Comparison of ENCODE assay signal across 16 cellular contexts in the genomic region with DNA sequence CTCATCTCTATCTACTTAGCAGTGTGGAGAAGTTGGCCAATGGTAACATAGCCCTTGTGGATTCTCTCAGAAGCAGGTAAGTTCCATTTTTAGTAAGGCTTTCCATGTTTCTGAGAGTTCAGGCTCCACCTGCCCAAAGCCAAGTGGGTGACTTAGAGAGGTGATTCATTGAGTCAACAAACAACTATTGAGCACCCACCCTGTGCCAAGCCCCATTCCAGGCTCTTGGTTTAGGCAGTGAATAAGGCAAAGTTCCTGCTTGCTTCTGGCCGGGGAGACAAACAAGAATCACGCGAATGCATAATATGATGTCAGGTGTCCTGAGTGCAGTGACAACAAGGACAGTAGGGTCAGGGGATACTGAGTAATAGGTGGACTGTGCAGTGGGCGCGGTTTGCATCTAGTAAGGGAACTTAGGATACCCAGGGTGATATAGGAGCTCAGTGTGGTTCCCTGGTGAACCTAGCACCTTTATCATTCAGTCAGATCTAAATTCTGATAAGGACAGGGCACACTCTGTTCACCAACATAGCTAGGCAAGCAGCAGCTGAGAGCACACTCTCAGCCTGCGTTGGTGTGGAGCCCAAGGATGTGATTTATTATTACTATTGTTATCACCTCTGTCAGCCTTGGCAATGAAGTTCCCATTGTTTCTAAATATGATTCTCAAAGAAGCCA. TPM values are rescaled to one million over a fixed set of nuclear protein-coding genes. Genes with fewer than 3 reads are reported as not detected.
DNase-seq lines count a peak whose midpoint lies in the region; ATAC-seq, FAIRE-seq and TF ChIP-seq lines count a peak whose summit lies in the region.
"Had no signal": no experiment of that assay in that cellular context is flagged by ENCODE, and none has a peak within 500 bp of the region (broad histone marks: within the 10 kb centered on the region; RNA-seq: fewer than 3 reads in every experiment).

No MANE protein-coding gene starts in this region.

- intact Hi-C loops in esophagus squamous epithelium (cut with DNase I): no loop called here
- intact Hi-C loops in left cardiac atrium (cut with DNase I): no loop called here

- no peak for FAIRE-seq in small intestine (lab: Jason Lieb, UNC)

- ATAC-seq in HG02981 (IDR thresholded peaks at IDR 0.05; ENCODE audit: unreplicated experiment) (no peak), left cardiac atrium (no peak)
- ATAC-seq: sciatic nerve, T-helper 17 cell had no signal

- TF ChIP-seq CTCF in HEK293 (tag by site-specific recombination; IDR thresholded peaks at IDR 0.05): no peak
- no peak for TF ChIP-seq CTCF in esophagus squamous epithelium (IDR thresholded peaks at IDR 0.05)

- TF ChIP-seq POLR2A in esophagus squamous epithelium (IDR thresholded peaks at IDR 0.05): no peak

- DNase-seq in NCI-H774 (lab: John Stamatoyannopoulos, UW) (peak; percentile 71), esophagus squamous epithelium (lab: John Stamatoyannopoulos, UW) (no peak), small intestine (peak; percentile 26), SW 1271 (lab: John Stamatoyannopoulos, UW) (no peak), left cardiac atrium (no peak)
- DNase-seq: activated CD4-positive, CD25-positive, alpha-beta regulatory T cell treated with anti-CD3 and anti-CD28 coated beads, Interleukin-2, amount 50 U/mL, for 72 hours; activated naive CD4-positive, alpha-beta T cell treated with anti-CD3 and anti-CD28 coated beads for 36 hours; brain microvascular endothelial cell; GOT3; NCI-H1436 treated with DMSO at 0.1 percent for 48 hours; stimulated activated CD4-positive, alpha-beta T cell treated with anti-CD3 and anti-CD28 coated beads, Interleukin-4, amount 100 ng/mL, for 4 hours; T-helper 17 cell had no signal

- 41 to 46% methylated on average over 5 to 6 of the region's 6 CpGs for WGBS in esophagus squamous epithelium, 2 donors
- WGBS in small intestine, 3 donors: 38 to 62% (median 56%) methylated on average over 6 of the region's 6 CpGs

- H3K4me1 ChIP-seq in HEK293 (ENCODE audit: control insufficient read depth, insufficient read depth, low read length): peaks cover 3% of the 10 kb centered on the region
- H3K4me1 ChIP-seq in esophagus squamous epithelium: peaks cover 0 to 30% (median 6%) of the 10 kb centered on the region in 3 donors
- no peaks in the 10 kb centered on the region for H3K4me1 ChIP-seq in small intestine (ENCODE audit: control insufficient read depth in 2 of 2, insufficient read depth in 1 of 2, low read depth in 1 of 2, low read length in 1 of 2)

- H3K9me3 ChIP-seq in HEK293 (ENCODE audit: control insufficient read depth, insufficient read depth, low read depth, low read length): no peaks in the 10 kb centered on the region
- no peaks in the 10 kb centered on the region for H3K9me3 ChIP-seq in esophagus squamous epithelium
- H3K9me3 ChIP-seq in small intestine (ENCODE audit: control insufficient read depth, low read depth): no peaks in the 10 kb centered on the region
- H3K9me3 ChIP-seq: vagina had no signal

- CTCF ChIA-PET in HEK293 (lab: Yijun Ruan, JAX): interaction anchor here (0.5 to 1.7 kb wide), 3 partner anchors 13 to 32 kb away, joined by 4 read pairs; a partner anchor contains a TSS

- no peaks in the 10 kb centered on the region for H3K36me3 ChIP-seq in HEK293 (ENCODE audit: control insufficient read depth in 2 of 2, insufficient read depth in 1 of 2, low read length in 2 of 2)
- H3K36me3 ChIP-seq in esophagus squamous epithelium: no peaks in the 10 kb centered on the region
- H3K36me3 ChIP-seq in small intestine (ENCODE audit: control insufficient read depth in 2 of 2, insufficient read depth in 2 of 2, low read length in 2 of 2): no peaks in the 10 kb centered on the region
- H3K36me3 ChIP-seq: brain microvascular endothelial cell, vagina had no signal

- H3K27ac ChIP-seq in HEK293 (ENCODE audit: extremely low read depth, low read depth, low read length): no peak overlapping the region
- peak overlapping the region in 3 of 4 donors; percentile 58 to 78 (median 69) for H3K27ac ChIP-seq in esophagus squamous epithelium
- no peak overlapping the region for H3K27ac ChIP-seq in small intestine (ENCODE audit: low read depth in 1 of 2, low read length in 1 of 2)
- H3K27ac ChIP-seq: brain microvascular endothelial cell, vagina had no signal

- H3K27me3 ChIP-seq in esophagus squamous epithelium (no peaks in the 10 kb centered on the region), small intestine (ENCODE audit: control insufficient read depth in 2 of 2, insufficient read depth in 2 of 2, low read length in 2 of 2) (no peaks in the 10 kb centered on the region)
- H3K27me3 ChIP-seq: vagina had no signal

- H3K4me3 ChIP-seq in HEK293 (ENCODE audit: low read depth, low read length): no peak overlapping the region
- H3K4me3 ChIP-seq in esophagus squamous epithelium: no peak overlapping the region
- H3K4me3 ChIP-seq in small intestine (ENCODE audit: low read depth in 1 of 2, low read length in 2 of 2): no peak overlapping the region
- H3K4me3 ChIP-seq: vagina had no signal

- POLR2A ChIA-PET in HEK293 (lab: Yijun Ruan, JAX): interaction anchor here (0.9 kb wide), 1 partner anchor 32 kb away, joined by 4 read pairs; a partner anchor contains a TSS

TF ChIP-seq in HEK293, 187 proteins besides CTCF, POLR2A, EP300 and RAD21 (continues in another document):
- TF ChIP-seq, protein P1, sequence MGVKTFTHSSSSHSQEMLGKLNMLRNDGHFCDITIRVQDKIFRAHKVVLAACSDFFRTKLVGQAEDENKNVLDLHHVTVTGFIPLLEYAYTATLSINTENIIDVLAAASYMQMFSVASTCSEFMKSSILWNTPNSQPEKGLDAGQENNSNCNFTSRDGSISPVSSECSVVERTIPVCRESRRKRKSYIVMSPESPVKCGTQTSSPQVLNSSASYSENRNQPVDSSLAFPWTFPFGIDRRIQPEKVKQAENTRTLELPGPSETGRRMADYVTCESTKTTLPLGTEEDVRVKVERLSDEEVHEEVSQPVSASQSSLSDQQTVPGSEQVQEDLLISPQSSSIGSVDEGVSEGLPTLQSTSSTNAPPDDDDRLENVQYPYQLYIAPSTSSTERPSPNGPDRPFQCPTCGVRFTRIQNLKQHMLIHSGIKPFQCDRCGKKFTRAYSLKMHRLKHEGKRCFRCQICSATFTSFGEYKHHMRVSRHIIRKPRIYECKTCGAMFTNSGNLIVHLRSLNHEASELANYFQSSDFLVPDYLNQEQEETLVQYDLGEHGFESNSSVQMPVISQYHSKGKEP (tag by site-specific recombination; IDR thresholded peaks at IDR 0.05): no peak
- TF ChIP-seq ZEB2 (tag by site-specific recombination; IDR thresholded peaks at IDR 0.05): no peak
- no peak for TF ChIP-seq ZNF623 (tag by site-specific recombination; IDR thresholded peaks at IDR 0.05)
- no peak for TF ChIP-seq ZNF324 (tag by site-specific recombination; IDR thresholded peaks at IDR 0.05)
- TF ChIP-seq, protein P2, sequence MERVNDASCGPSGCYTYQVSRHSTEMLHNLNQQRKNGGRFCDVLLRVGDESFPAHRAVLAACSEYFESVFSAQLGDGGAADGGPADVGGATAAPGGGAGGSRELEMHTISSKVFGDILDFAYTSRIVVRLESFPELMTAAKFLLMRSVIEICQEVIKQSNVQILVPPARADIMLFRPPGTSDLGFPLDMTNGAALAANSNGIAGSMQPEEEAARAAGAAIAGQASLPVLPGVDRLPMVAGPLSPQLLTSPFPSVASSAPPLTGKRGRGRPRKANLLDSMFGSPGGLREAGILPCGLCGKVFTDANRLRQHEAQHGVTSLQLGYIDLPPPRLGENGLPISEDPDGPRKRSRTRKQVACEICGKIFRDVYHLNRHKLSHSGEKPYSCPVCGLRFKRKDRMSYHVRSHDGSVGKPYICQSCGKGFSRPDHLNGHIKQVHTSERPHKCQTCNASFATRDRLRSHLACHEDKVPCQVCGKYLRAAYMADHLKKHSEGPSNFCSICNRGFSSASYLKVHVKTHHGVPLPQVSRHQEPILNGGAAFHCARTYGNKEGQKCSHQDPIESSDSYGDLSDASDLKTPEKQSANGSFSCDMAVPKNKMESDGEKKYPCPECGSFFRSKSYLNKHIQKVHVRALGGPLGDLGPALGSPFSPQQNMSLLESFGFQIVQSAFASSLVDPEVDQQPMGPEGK (tag by site-specific recombination; IDR thresholded peaks at IDR 0.05): no peak

RNA-seq across cellular contexts. Expression of a gene that starts 31.7 kb away (rescaled TPM):
- total RNA-seq in esophagus squamous epithelium: 10 to 100 TPM; 46.0 to 67.1 (median 56.6) TPM
- 1 to 10 TPM; 1.8 to 4.2 (median 2.2) TPM for polyA plus RNA-seq in small intestine
- 10 to 100 TPM; 35.6 to 42.2 TPM for total RNA-seq in left cardiac atrium

Comparison
In these comparisons a context has a peak if more than half of its experiments do, and no peak if none do; other contexts are left out.
1. H3K27ac ChIP-seq: peak in esophagus squamous epithelium (3 of 4); none in HEK293 (single experiment) and small intestine (0 of 2).
2. DNase-seq: peak in NCI-H774 (single experiment) and small intestine (single experiment); none in esophagus squamous epithelium (single experiment), SW 1271 (0 of 2) and left cardiac atrium (single experiment).